ENCODE assay signal across 25 cellular contexts in the genomic region with DNA sequence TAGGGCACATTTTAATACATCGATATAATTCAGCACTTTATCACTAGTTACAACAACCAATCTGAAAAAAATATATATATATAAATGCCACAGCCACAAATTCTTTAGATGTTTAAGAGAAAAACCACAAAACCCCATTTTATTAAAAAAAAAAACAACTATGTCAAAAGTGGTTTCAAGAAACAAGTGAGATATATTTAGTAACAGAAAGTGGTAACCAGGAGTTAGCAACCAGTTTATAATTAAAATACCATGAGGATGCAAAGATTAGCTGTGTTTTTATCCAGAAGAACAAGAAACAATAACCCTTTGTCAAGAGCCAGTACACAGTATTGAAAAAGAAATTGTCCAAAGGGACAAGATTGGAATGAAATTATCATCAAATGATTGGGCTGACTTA. TPM values are rescaled to one million over a fixed set of nuclear protein-coding genes. Genes with fewer than 3 reads are reported as not detected.
DNase-seq lines count a peak whose midpoint lies in the region; ATAC-seq and TF ChIP-seq lines count a peak whose summit lies in the region.
"Had no signal": no experiment of that assay in that cellular context is flagged by ENCODE, and none has a peak within 500 bp of the region (broad histone marks: within the 10 kb centered on the region; RNA-seq: fewer than 3 reads in every experiment).

No MANE protein-coding gene starts in this region.

- no peak overlapping the region for H2AK5ac ChIP-seq in mesenchymal stem cell (ENCODE audit: low read length, severe bottlenecking)

- H3K27ac ChIP-seq in MM.1S (ENCODE audit: low read length) (peak overlapping the region; percentile 30; the same call in 1 of the 2 replicates), mesenchymal stem cell (ENCODE audit: low read length, poor library complexity, severe bottlenecking) (no peak overlapping the region)
- H3K27ac ChIP-seq: Peyer's patch had no signal

- H3K14ac ChIP-seq in mesenchymal stem cell (ENCODE audit: low read length in 2 of 2), result no peak overlapping the region

- no peak overlapping the region for H4K8ac ChIP-seq in mesenchymal stem cell (ENCODE audit: low read length)

- H3K4ac ChIP-seq in mesenchymal stem cell (ENCODE audit: low read depth in 1 of 2, low read length in 2 of 2), result no peak overlapping the region

- WGBS in mesenchymal stem cell, result no CpG with 5 or more reads among the region's 1 CpG

- peaks cover 5% of the 10 kb centered on the region; the same call in 1 of the 2 replicates for H3F3A ChIP-seq in MM.1S (ENCODE audit: insufficient read depth, low read length)

- H3K4me3 ChIP-seq in AG10803 (ENCODE audit: low read length), result no peak overlapping the region
- H3K4me3 ChIP-seq in MM.1S (ENCODE audit: low read length), result no peak overlapping the region
- H3K4me3 ChIP-seq in mesenchymal stem cell (ENCODE audit: insufficient read depth in 1 of 2, low read depth in 1 of 2, low read length in 2 of 2), result no peak overlapping the region
- H3K4me3 ChIP-seq: HAP-1, K562, MG63, Peyer's patch had no signal

- H3K79me2 ChIP-seq in MM.1S (ENCODE audit: low read length), result no peaks in the 10 kb centered on the region

- DNase-seq in AG10803 (ENCODE audit: low read depth), result peak; percentile 2
- peak; percentile 62 for DNase-seq in MM.1S
- no peak for DNase-seq in central memory CD8-positive, alpha-beta T cell (ENCODE audit: low spot score in 2 of 2)
- peak; percentile 9 for DNase-seq in mesenchymal stem cell
- no peak for DNase-seq in DMS153 treated with DMSO at 0.1 percent for 48 hours (lab: John Stamatoyannopoulos, UW; ENCODE audit: unreplicated experiment)
- DNase-seq in activated T-cell treated with anti-CD3 and anti-CD28 coated beads, Interleukin-2, amount 50 U/mL, for 1 hour, result no peak
- DNase-seq in superior temporal gyrus (ENCODE audit: extremely low spot score), result no peak
- DNase-seq: 8988T; ACHN; CD4-positive, alpha-beta T cell; COR-L47; GOT3; HFFc6; MG63; NCI-H1048; NCI-H1417; NCI-H1694; NCI-H2029 treated with DMSO at 0.1 percent for 48 hours; NCI-H2227 treated with DMSO at 0.1 percent for 48 hours; NCI-H526 treated with DMSO at 0.1 percent for 48 hours; Peyer's patch; SHP77 treated with DMSO at 0.1 percent for 48 hours had no signal

- H3K27me3 ChIP-seq in MM.1S (replicated peaks; ENCODE audit: insufficient read depth, low read length) (no peaks in the 10 kb centered on the region), mesenchymal stem cell (ENCODE audit: control insufficient read depth in 1 of 2, insufficient read depth in 1 of 2, low read length in 2 of 2) (no peaks in the 10 kb centered on the region)
- H3K27me3 ChIP-seq: MG63, Peyer's patch had no signal

- ATAC-seq in central memory CD8-positive, alpha-beta T cell (replicated peaks; ENCODE audit: extremely low read depth, poor library complexity, severe bottlenecking), result peak; percentile 59
- no peak for ATAC-seq in GM18868 (IDR thresholded peaks at IDR 0.05; ENCODE audit: unreplicated experiment)
- ATAC-seq: K562 had no signal

- TF ChIP-seq CTCF in AG10803 (conservative IDR thresholded peaks at IDR 0.05; ENCODE audit: low read length), result no peak
- no peak for TF ChIP-seq CTCF in MM.1S (IDR thresholded peaks at IDR 0.05; ENCODE audit: low read length)

- H3K4me2 ChIP-seq in MM.1S (ENCODE audit: low read depth, low read length), result peak overlapping the region; percentile 38
- no peak overlapping the region for H3K4me2 ChIP-seq in mesenchymal stem cell (ENCODE audit: low read length, poor library complexity, severe bottlenecking)

- no peak overlapping the region for H2BK15ac ChIP-seq in mesenchymal stem cell (ENCODE audit: low read depth, poor library complexity, severe bottlenecking)

- no peaks in the 10 kb centered on the region for H3K9me2 ChIP-seq in MM.1S (replicated peaks; ENCODE audit: insufficient read depth, low read length)

- H3K23ac ChIP-seq in mesenchymal stem cell (ENCODE audit: low read length in 2 of 2), result no peak overlapping the region

- H3K4me1 ChIP-seq in MM.1S (ENCODE audit: low read length), result peaks cover 29% of the 10 kb centered on the region
- H3K4me1 ChIP-seq in mesenchymal stem cell (ENCODE audit: control insufficient read depth, insufficient read depth, low read depth, low read length), result no peaks in the 10 kb centered on the region
- H3K4me1 ChIP-seq: HAP-1, Peyer's patch had no signal

- H3K79me1 ChIP-seq in mesenchymal stem cell (replicated peaks; ENCODE audit: low read length, poor library complexity, severe bottlenecking), result no peaks in the 10 kb centered on the region

- H2BK5ac ChIP-seq in mesenchymal stem cell (ENCODE audit: low read depth, low read length, poor library complexity, severe bottlenecking), result no peak overlapping the region

- peaks cover 37% of the 10 kb centered on the region for H3K27me3 Mint-ChIP-seq in central memory CD8-positive, alpha-beta T cell

- H2BK12ac ChIP-seq in mesenchymal stem cell (ENCODE audit: low read length in 2 of 2), result no peak overlapping the region

- H3K36me3 Mint-ChIP-seq in central memory CD8-positive, alpha-beta T cell (ENCODE audit: insufficient read depth), result peaks cover 5% of the 10 kb centered on the region

- no peak overlapping the region for H3K9ac ChIP-seq in MM.1S (ENCODE audit: low read length)
- H3K9ac ChIP-seq in mesenchymal stem cell (ENCODE audit: low read length), result no peak overlapping the region

- H4K91ac ChIP-seq in mesenchymal stem cell (ENCODE audit: low read length), result no peak overlapping the region

- H4K20me1 ChIP-seq in MM.1S (ENCODE audit: insufficient read depth, low read length), result no peaks in the 10 kb centered on the region

- H3K27ac Mint-ChIP-seq in central memory CD8-positive, alpha-beta T cell (ENCODE audit: low read depth), result peak overlapping the region; percentile 10
- H3K27ac Mint-ChIP-seq: CD4-positive, alpha-beta T cell; HFFc6 had no signal

- H3K9me3 Mint-ChIP-seq in central memory CD8-positive, alpha-beta T cell, result peaks cover 13% of the 10 kb centered on the region
- H3K9me3 Mint-ChIP-seq: HFFc6 had no signal

- H3K36me3 ChIP-seq in MM.1S (replicated peaks; ENCODE audit: insufficient read depth, low read length) (no peaks in the 10 kb centered on the region), mesenchymal stem cell (ENCODE audit: control insufficient read depth in 1 of 2, insufficient read depth in 2 of 2, low read depth in 1 of 2, low read length in 2 of 2) (no peaks in the 10 kb centered on the region)
- H3K36me3 ChIP-seq: HAP-1, MG63, Peyer's patch had no signal

- H3K4me1 Mint-ChIP-seq in central memory CD8-positive, alpha-beta T cell, result peaks cover 15% of the 10 kb centered on the region

- no peaks in the 10 kb centered on the region for H3K9me3 ChIP-seq in MM.1S (replicated peaks; ENCODE audit: insufficient read depth, low read length)
- no peaks in the 10 kb centered on the region for H3K9me3 ChIP-seq in mesenchymal stem cell (ENCODE audit: control insufficient read depth, low read length)
- H3K9me3 ChIP-seq: Peyer's patch had no signal

- peak overlapping the region; percentile 37 for H3K4me3 Mint-ChIP-seq in central memory CD8-positive, alpha-beta T cell
- H3K4me3 Mint-ChIP-seq: CD4-positive, alpha-beta T cell; HFFc6 had no signal

- H2BK120ac ChIP-seq in mesenchymal stem cell (ENCODE audit: low read depth, low read length), result no peak overlapping the region

- H2AFZ ChIP-seq in MM.1S (ENCODE audit: low read length) (no peak overlapping the region), mesenchymal stem cell (ENCODE audit: low read depth, low read length) (no peak overlapping the region)

- H3K18ac ChIP-seq in mesenchymal stem cell (ENCODE audit: low read depth in 1 of 2, low read length in 2 of 2), result no peak overlapping the region

RNA-seq across cellular contexts. Expression of gene DIPK2A, which starts 14.8 kb away (rescaled TPM):
- 9.7 TPM for polyA plus RNA-seq in mesenchymal stem cell (2013, experiment 1 of 2)
- polyA plus RNA-seq in mesenchymal stem cell (2013, experiment 2 of 2), result 10.4 TPM

Comparison
In these comparisons a context has a peak if more than half of its experiments do, and no peak if none do; other contexts are left out.
1. DNase-seq: peak in AG10803 (single experiment), MM.1S (single experiment) and mesenchymal stem cell (single experiment); none in central memory CD8-positive, alpha-beta T cell (0 of 2), DMS153 treated with DMSO at 0.1 percent for 48 hours (single experiment), activated T-cell treated with anti-CD3 and anti-CD28 coated beads, Interleukin-2, amount 50 U/mL, for 1 hour (single experiment) and superior temporal gyrus (single experiment).